ENCODE assay signal across 8 cellular contexts in genomic region chr2:113157897-113158753, GRCh38. TPM values are rescaled to one million over a fixed set of nuclear protein-coding genes. Genes with fewer than 3 reads are reported as not detected.
DNase-seq lines count a peak whose midpoint lies in the region; ATAC-seq and TF ChIP-seq lines count a peak whose summit lies in the region.

No MANE protein-coding gene starts in this region.

- H3K27ac Mint-ChIP-seq in activated CD8-positive, alpha-beta memory T cell treated with anti-CD3 and anti-CD28 coated beads, Interleukin-2, amount 10 ng/mL, durations not matched to agents 7 days and 5 days: peak overlapping the region; percentile 79
- H3K27ac Mint-ChIP-seq in immature natural killer cell: peak overlapping the region in 5 of 6 donors; percentile 11 to 80 (median 74)

- no peak for TF ChIP-seq EP300 in suprapubic skin (IDR thresholded peaks at IDR 0.05)

- H3K36me3 ChIP-seq in cardiac muscle cell: no peaks in the 10 kb centered on the region
- H3K36me3 ChIP-seq in suprapubic skin: no peaks in the 10 kb centered on the region
- H3K36me3 ChIP-seq in uterus: no peaks in the 10 kb centered on the region

- 40% methylated on average over 8 of the region's 10 CpGs for WGBS in suprapubic skin

- no peaks in the 10 kb centered on the region for H3K9me3 ChIP-seq in cardiac muscle cell (ENCODE audit: low read depth)
- no peaks in the 10 kb centered on the region for H3K9me3 ChIP-seq in suprapubic skin
- H3K9me3 ChIP-seq in uterus: no peaks in the 10 kb centered on the region

- TF ChIP-seq POLR2A in suprapubic skin (IDR thresholded peaks at IDR 0.05): no peak
- no peak for TF ChIP-seq POLR2A in uterus (IDR thresholded peaks at IDR 0.05)

- H3K27me3 ChIP-seq in cardiac muscle cell (no peaks in the 10 kb centered on the region), suprapubic skin (peaks cover 10% of the 10 kb centered on the region), uterus (no peaks in the 10 kb centered on the region)

- peaks cover 9% of the 10 kb centered on the region for H3K27me3 Mint-ChIP-seq in activated CD8-positive, alpha-beta memory T cell treated with anti-CD3 and anti-CD28 coated beads, Interleukin-2, amount 10 ng/mL, durations not matched to agents 7 days and 5 days
- H3K27me3 Mint-ChIP-seq in immature natural killer cell (ENCODE audit: low read depth in 3 of 3): peaks cover 2 to 3% (median 2%) of the 10 kb centered on the region in 3 donors

- DNase-seq in cardiac muscle cell (ENCODE audit: low read depth in 1 of 2, low spot score in 1 of 2) (peak in 1 of 2 donors; percentile 26), Right ventricle myocardium inferior (ENCODE audit: missing footprints) (no peak), immature natural killer cell (no peak), suprapubic skin (ENCODE audit: low spot score in 2 of 2) (no peak), NCI-H2107 treated with DMSO at 0.1 percent for 48 hours (lab: John Stamatoyannopoulos, UW; ENCODE audit: unreplicated experiment) (no peak), medulla oblongata (ENCODE audit: extremely low spot score) (no peak), uterus (no peak)
- peak; percentile 18 for DNase-seq in activated CD8-positive, alpha-beta memory T cell treated with anti-CD3 and anti-CD28 coated beads, Interleukin-2, amount 10 ng/mL, durations not matched to agents 7 days and 5 days

- H3K4me3 Mint-ChIP-seq in activated CD8-positive, alpha-beta memory T cell treated with anti-CD3 and anti-CD28 coated beads, Interleukin-2, amount 10 ng/mL, durations not matched to agents 7 days and 5 days: peak overlapping the region; percentile 80
- H3K4me3 Mint-ChIP-seq in immature natural killer cell: peak overlapping the region; percentile 84 to 89 (median 87)

- H3K9me3 Mint-ChIP-seq in activated CD8-positive, alpha-beta memory T cell treated with anti-CD3 and anti-CD28 coated beads, Interleukin-2, amount 10 ng/mL, durations not matched to agents 7 days and 5 days (ENCODE audit: low read depth): no peaks in the 10 kb centered on the region
- H3K9me3 Mint-ChIP-seq in immature natural killer cell: no peaks in the 10 kb centered on the region

- H3K4me1 ChIP-seq in cardiac muscle cell (ENCODE audit: low read depth) (no peaks in the 10 kb centered on the region), suprapubic skin (peaks cover 24% of the 10 kb centered on the region), uterus (no peaks in the 10 kb centered on the region)

- no peak overlapping the region for H3K27ac ChIP-seq in cardiac muscle cell
- H3K27ac ChIP-seq in suprapubic skin: peak overlapping the region; percentile 87
- no peak overlapping the region for H3K27ac ChIP-seq in uterus

- intact Hi-C loops in Right ventricle myocardium inferior (cut with DNase I) (no loop called here), uterus (cut with DNase I; ENCODE audit: low total_unique reads) (no loop called here)

- H3K4me1 Mint-ChIP-seq in activated CD8-positive, alpha-beta memory T cell treated with anti-CD3 and anti-CD28 coated beads, Interleukin-2, amount 10 ng/mL, durations not matched to agents 7 days and 5 days: peaks cover 23% of the 10 kb centered on the region
- H3K4me1 Mint-ChIP-seq in immature natural killer cell: peaks cover 16 to 22% of the 10 kb centered on the region in 2 donors

- H3K36me3 Mint-ChIP-seq in activated CD8-positive, alpha-beta memory T cell treated with anti-CD3 and anti-CD28 coated beads, Interleukin-2, amount 10 ng/mL, durations not matched to agents 7 days and 5 days: peaks cover 4% of the 10 kb centered on the region
- H3K36me3 Mint-ChIP-seq in immature natural killer cell: no peaks in the 10 kb centered on the region

- peak overlapping the region; percentile 55 for H3K4me3 ChIP-seq in cardiac muscle cell
- H3K4me3 ChIP-seq in suprapubic skin: peak overlapping the region; percentile 67
- no peak overlapping the region for H3K4me3 ChIP-seq in uterus

- ATAC-seq in Right ventricle myocardium inferior: no peak
- ATAC-seq in activated CD8-positive, alpha-beta memory T cell treated with anti-CD3 and anti-CD28 coated beads, Interleukin-2, amount 10 ng/mL, durations not matched to agents 7 days and 5 days: no peak

- TF ChIP-seq CTCF in cardiac muscle cell (IDR thresholded peaks at IDR 0.05; ENCODE audit: low read depth, low read length) (no peak), suprapubic skin (IDR thresholded peaks at IDR 0.05) (no peak), uterus (IDR thresholded peaks at IDR 0.05) (no peak)

- CTCF ChIA-PET in activated CD8-positive, alpha-beta memory T cell treated with anti-CD3 and anti-CD28 coated beads, Interleukin-2, amount 10 ng/mL, durations not matched to agents 7 days and 5 days (lab: Charles Lee): interaction anchor here (0.8 to 5.2 kb wide), 9 partner anchors 9 to 78 kb away, joined by 3 to 62 read pairs (median 11); partner anchors contain the start of gene PSD4

RNA-seq across cellular contexts. Expression of gene PSD4, which starts 15.6 kb away (rescaled TPM):
- 5.4 and 9.0 TPM in 2 replicates for total RNA-seq in cardiac muscle cell
- polyA plus RNA-seq in cardiac muscle cell: 2.5 and 3.8 TPM in 2 replicates
- 3.4 TPM for total RNA-seq in Right ventricle myocardium inferior
- 100 to 1,000 TPM; 314 to 388 TPM for total RNA-seq in activated CD8-positive, alpha-beta memory T cell treated with anti-CD3 and anti-CD28 coated beads, Interleukin-2, amount 10 ng/mL, durations not matched to agents 7 days and 5 days
- polyA plus RNA-seq in immature natural killer cell: 10 to 100 TPM; 17.0 to 72.3 (median 20.6) TPM
- 100 to 1,000 TPM in 1 of 4 donors, 10 to 100 TPM in 3; 53.8 to 102 (median 88.0) TPM for total RNA-seq in suprapubic skin
- 10 to 100 TPM in 2 of 4 donors, 1 to 10 TPM in 2; 1.8 to 31.8 (median 7.6) TPM for total RNA-seq in uterus

RNA-seq across cellular contexts. Expression of gene IL1RN, which starts 30.7 kb away (rescaled TPM):
- total RNA-seq in cardiac muscle cell (not detected in 2 replicates), Right ventricle myocardium inferior (0.89 TPM), suprapubic skin (100 to 1,000 TPM; 129 to 147 (median 135) TPM), uterus (under 1 TPM in 1 of 4 donors, not detected in 3; 0.77 TPM)
- polyA plus RNA-seq in cardiac muscle cell (not detected in 2 replicates), immature natural killer cell (1 to 10 TPM in 2 of 3 donors, under 1 TPM in 1; 0.44 to 2.3 (median 1.9) TPM)
- total RNA-seq in activated CD8-positive, alpha-beta memory T cell treated with anti-CD3 and anti-CD28 coated beads, Interleukin-2, amount 10 ng/mL, durations not matched to agents 7 days and 5 days: 1 to 10 TPM; 1.8 TPM

Comparison
In these comparisons a context has a peak if more than half of its experiments do, and no peak if none do; other contexts are left out.
1. H3K4me3 ChIP-seq: peak in cardiac muscle cell (single experiment) and suprapubic skin (single experiment); none in uterus (0 of 2).
2. RNA of gene IL1RN, which starts 30.7 kb away (total RNA-seq): 129 to 147 TPM in suprapubic skin; 1.8 TPM in activated CD8-positive, alpha-beta memory T cell treated with anti-CD3 and anti-CD28 coated beads, Interleukin-2, amount 10 ng/mL, durations not matched to agents 7 days and 5 days, 0.89 TPM in Right ventricle myocardium inferior (single experiment), 0.77 TPM in uterus and not detected in cardiac muscle cell; every median in the first group is over 10 times any median in the second.